Comparison of ENCODE assay signal across 8 cellular contexts in genomic region chr17:77453613-77454559, GRCh38.
DNase-seq lines count a peak whose midpoint lies in the region; ATAC-seq and TF ChIP-seq lines count a peak whose summit lies in the region.

No MANE protein-coding gene starts in this region.

- TF ChIP-seq CTCF in cardiac muscle cell (IDR thresholded peaks at IDR 0.05; ENCODE audit: low read depth, low read length) = no peak
- TF ChIP-seq CTCF in right lobe of liver (IDR thresholded peaks at IDR 0.05) = no peak
- TF ChIP-seq CTCF in transverse colon (IDR thresholded peaks at IDR 0.05) = no peak

- peak; percentile 63 for TF ChIP-seq POLR2A in right lobe of liver (IDR thresholded peaks at IDR 0.05)
- TF ChIP-seq POLR2A in transverse colon (IDR thresholded peaks at IDR 0.05) = peak; percentile 19

- H3K9me3 ChIP-seq in cardiac muscle cell (ENCODE audit: low read depth) (no peaks in the 10 kb centered on the region), right cardiac atrium (ENCODE audit: control insufficient read depth, low read length) (no peaks in the 10 kb centered on the region), right lobe of liver (no peaks in the 10 kb centered on the region), transverse colon (no peaks in the 10 kb centered on the region)

- peaks cover 75% of the 10 kb centered on the region for H3K4me1 Mint-ChIP-seq in activated T-helper 1 cell treated with anti-CD3 and anti-CD28 coated beads, Interleukin-12 subunit alpha, Interleukin-12 subunit beta, Interleukin-2, Interleukin-4 antibody, amounts not matched to agents 30 ng/mL and 10 ng/mL and 1 ng/mL, durations not matched to agents 14 hours and 24 hours and 36 hours (ENCODE audit: low read depth)

- intact Hi-C loops in right cardiac atrium (cut with DNase I) = no loop called here
- intact Hi-C loops in activated T-helper 1 cell treated with anti-CD3 and anti-CD28 coated beads, Interleukin-12 subunit alpha, Interleukin-12 subunit beta, Interleukin-2, Interleukin-4 antibody, amounts not matched to agents 30 ng/mL and 10 ng/mL and 1 ng/mL, durations not matched to agents 14 hours and 24 hours and 36 hours (cut with micrococcal nuclease) = loop anchor here (5.0 to 10.0 kb wide), 2 partner anchors 122 to 309 kb away; partner anchors contain the start of gene SEC14L1
- intact Hi-C loops in right lobe of liver (cut with DNase I) = no loop called here
- intact Hi-C loops in transverse colon (cut with DNase I; ENCODE audit: low total_unique reads) = no loop called here

- H3K27ac ChIP-seq in cardiac muscle cell = peak overlapping the region; percentile 96
- H3K27ac ChIP-seq in right cardiac atrium (ENCODE audit: low read length) = no peak overlapping the region
- peak overlapping the region; percentile 66 to 90 (median 80) for H3K27ac ChIP-seq in right lobe of liver
- H3K27ac ChIP-seq in transverse colon = peak overlapping the region; percentile 91 to 96 (median 94)

- H3K9me3 Mint-ChIP-seq in activated T-helper 1 cell treated with anti-CD3 and anti-CD28 coated beads, Interleukin-12 subunit alpha, Interleukin-12 subunit beta, Interleukin-2, Interleukin-4 antibody, amounts not matched to agents 30 ng/mL and 10 ng/mL and 1 ng/mL, durations not matched to agents 14 hours and 24 hours and 36 hours = no peaks in the 10 kb centered on the region

- ATAC-seq in right cardiac atrium (no peak), right lobe of liver (peak; percentile 49 to 74 (median 66)), GM19455 (IDR thresholded peaks at IDR 0.05; ENCODE audit: unreplicated experiment) (no peak), GM18867 (IDR thresholded peaks at IDR 0.05; ENCODE audit: unreplicated experiment) (no peak)

- H3K4me1 ChIP-seq in cardiac muscle cell (ENCODE audit: low read depth) = peaks cover 68% of the 10 kb centered on the region
- peaks cover 24% of the 10 kb centered on the region for H3K4me1 ChIP-seq in right cardiac atrium (ENCODE audit: control insufficient read depth, insufficient read depth, low read length)
- peaks cover 0 to 68% (median 34%) of the 10 kb centered on the region in 4 donors for H3K4me1 ChIP-seq in right lobe of liver
- H3K4me1 ChIP-seq in transverse colon = peaks cover 52 to 84% (median 60%) of the 10 kb centered on the region in 4 donors

- H3K27me3 Mint-ChIP-seq in activated T-helper 1 cell treated with anti-CD3 and anti-CD28 coated beads, Interleukin-12 subunit alpha, Interleukin-12 subunit beta, Interleukin-2, Interleukin-4 antibody, amounts not matched to agents 30 ng/mL and 10 ng/mL and 1 ng/mL, durations not matched to agents 14 hours and 24 hours and 36 hours (ENCODE audit: insufficient read depth) = no peaks in the 10 kb centered on the region

- TF ChIP-seq EP300 in transverse colon (IDR thresholded peaks at IDR 0.05; ENCODE audit: low read depth) = no peak

- H3K4me3 ChIP-seq in cardiac muscle cell (no peak overlapping the region), right cardiac atrium (ENCODE audit: low read length) (no peak overlapping the region), right lobe of liver (peak overlapping the region; percentile 30 to 55 (median 42)), transverse colon (peak overlapping the region in 3 of 4 donors; percentile 7 to 63 (median 19))

- in situ Hi-C loops in transverse colon (cut with MboI; ENCODE audit: low pct_ligation_motif_present in 1 of 4, low pct_unique_long_range_greater_than_20kb in 1 of 4, low sequenced_read_pairs in 3 of 4) = no loop called here

- peaks cover 29% of the 10 kb centered on the region for H3K36me3 Mint-ChIP-seq in activated T-helper 1 cell treated with anti-CD3 and anti-CD28 coated beads, Interleukin-12 subunit alpha, Interleukin-12 subunit beta, Interleukin-2, Interleukin-4 antibody, amounts not matched to agents 30 ng/mL and 10 ng/mL and 1 ng/mL, durations not matched to agents 14 hours and 24 hours and 36 hours (ENCODE audit: low read depth)

- WGBS in right cardiac atrium = 64% methylated on average over 29 of the region's 29 CpGs
- WGBS in right lobe of liver (ENCODE audit: insufficient coverage, low coverage, low lambda C conversion rate, missing lambda C conversion rate) = 4% methylated on average over 10 of the region's 29 CpGs
- WGBS in transverse colon (ENCODE audit: low coverage in 1 of 2), 2 donors = 38% methylated on average over 29 of the region's 29 CpGs; no CpG with 5 or more reads in 1 of the 2 donors

- H3K4me3 Mint-ChIP-seq in activated T-helper 1 cell treated with anti-CD3 and anti-CD28 coated beads, Interleukin-12 subunit alpha, Interleukin-12 subunit beta, Interleukin-2, Interleukin-4 antibody, amounts not matched to agents 30 ng/mL and 10 ng/mL and 1 ng/mL, durations not matched to agents 14 hours and 24 hours and 36 hours = peak overlapping the region; percentile 95

- no peaks in the 10 kb centered on the region for H3K36me3 ChIP-seq in cardiac muscle cell
- no peaks in the 10 kb centered on the region for H3K36me3 ChIP-seq in right lobe of liver
- H3K36me3 ChIP-seq in transverse colon = no peaks in the 10 kb centered on the region

- peak overlapping the region; percentile 90 for H3K27ac Mint-ChIP-seq in activated T-helper 1 cell treated with anti-CD3 and anti-CD28 coated beads, Interleukin-12 subunit alpha, Interleukin-12 subunit beta, Interleukin-2, Interleukin-4 antibody, amounts not matched to agents 30 ng/mL and 10 ng/mL and 1 ng/mL, durations not matched to agents 14 hours and 24 hours and 36 hours

- DNase-seq in cardiac muscle cell (ENCODE audit: low read depth in 1 of 2, low spot score in 1 of 2) (peak; percentile 57 to 67), right cardiac atrium (no peak), right lobe of liver (peak; percentile 79 to 92 (median 88)), transverse colon (peak; percentile 89), RPMI8226 (no peak)
- DNase-seq in activated T-helper 1 cell treated with anti-CD3 and anti-CD28 coated beads, Interleukin-12 subunit alpha, Interleukin-12 subunit beta, Interleukin-2, Interleukin-4 antibody, amounts not matched to agents 30 ng/mL and 10 ng/mL and 1 ng/mL, durations not matched to agents 14 hours and 24 hours and 36 hours (ENCODE audit: low spot score) = peak; percentile 53

- no peaks in the 10 kb centered on the region for H3K27me3 ChIP-seq in cardiac muscle cell
- H3K27me3 ChIP-seq in right cardiac atrium (ENCODE audit: control insufficient read depth, insufficient read depth) = no peaks in the 10 kb centered on the region
- no peaks in the 10 kb centered on the region for H3K27me3 ChIP-seq in right lobe of liver
- no peaks in the 10 kb centered on the region for H3K27me3 ChIP-seq in transverse colon

Comparison
In these comparisons a context has a peak if more than half of its experiments do, and no peak if none do; other contexts are left out.
1. DNase-seq: peak in cardiac muscle cell (2 of 2), activated T-helper 1 cell treated with anti-CD3 and anti-CD28 coated beads, Interleukin-12 subunit alpha, Interleukin-12 subunit beta, Interleukin-2, Interleukin-4 antibody, amounts not matched to agents 30 ng/mL and 10 ng/mL and 1 ng/mL, durations not matched to agents 14 hours and 24 hours and 36 hours (single experiment), right lobe of liver (3 of 3) and transverse colon (single experiment); none in right cardiac atrium (0 of 3) and RPMI8226 (single experiment).
2. H3K4me3 ChIP-seq: peak in right lobe of liver (3 of 3) and transverse colon (3 of 4); none in cardiac muscle cell (single experiment) and right cardiac atrium (single experiment).
3. ATAC-seq: peak in right lobe of liver (4 of 4); none in right cardiac atrium (0 of 2), GM19455 (single experiment) and GM18867 (single experiment).